16 cellular contexts compared by ENCODE assay signal in the genomic region with DNA sequence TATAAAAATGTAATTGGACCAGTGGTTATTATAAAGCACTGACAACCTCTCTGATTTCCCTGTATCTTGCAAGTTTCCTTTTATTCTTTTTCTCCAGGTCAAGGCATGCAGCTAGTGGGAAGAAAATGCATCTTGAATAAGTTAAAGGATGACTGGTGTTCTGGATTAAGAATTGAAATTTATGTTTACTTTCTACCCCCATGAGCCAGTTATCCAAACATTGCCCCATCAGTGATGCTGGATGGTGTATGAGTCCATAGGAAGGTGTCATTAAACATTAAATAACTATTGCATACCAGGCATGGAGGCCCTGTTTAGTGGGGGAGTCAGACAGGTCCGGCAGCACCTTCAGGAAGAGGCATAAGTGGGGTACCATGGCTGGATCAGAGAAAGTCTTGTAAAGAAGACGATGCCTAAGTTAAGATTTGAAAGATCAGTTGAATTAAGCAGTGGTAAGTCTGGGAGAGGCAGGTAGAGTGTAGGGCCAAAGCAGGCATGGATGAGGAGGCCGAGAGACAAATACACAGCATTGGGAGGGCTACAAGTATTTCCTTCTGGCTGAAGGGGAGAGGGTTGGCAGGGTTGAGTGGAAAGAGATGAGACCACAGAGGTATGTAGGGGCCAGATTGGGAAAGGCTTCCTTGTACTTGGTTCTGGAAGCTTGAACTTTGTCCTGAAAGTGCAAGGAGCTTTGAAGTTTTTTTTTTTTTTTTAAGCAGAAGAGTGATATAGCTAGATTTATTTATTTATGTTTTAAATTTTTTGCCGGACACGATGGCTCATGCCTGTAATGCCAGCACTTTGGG. TPM values are rescaled to one million over a fixed set of nuclear protein-coding genes. Genes with fewer than 3 reads are reported as not detected.
DNase-seq lines count a peak whose midpoint lies in the region; ATAC-seq and TF ChIP-seq lines count a peak whose summit lies in the region.
"Had no signal": no experiment of that assay in that cellular context is flagged by ENCODE, and none has a peak within 500 bp of the region (broad histone marks: within the 10 kb centered on the region; RNA-seq: fewer than 3 reads in every experiment).

No MANE protein-coding gene starts in this region.

- no peak overlapping the region for H3K9ac ChIP-seq in fibroblast of lung (ENCODE audit: insufficient read depth, low read length)

- H3K27me3 ChIP-seq in fibroblast of lung (ENCODE audit: control insufficient read depth, insufficient read depth, low read length) (no peaks in the 10 kb centered on the region), SJCRH30 (no peaks in the 10 kb centered on the region)
- H3K27me3 ChIP-seq: uterus had no signal

- no peak for ATAC-seq in activated CD4-positive, alpha-beta T cell treated with anti-CD3 and anti-CD28 coated beads for 36 hours
- ATAC-seq: left cardiac atrium had no signal

- H3K4me1 Mint-ChIP-seq in activated CD4-positive, alpha-beta T cell treated with anti-CD3 and anti-CD28 coated beads for 36 hours: peaks cover 80% of the 10 kb centered on the region
- H3K4me1 Mint-ChIP-seq in activated CD4-positive, alpha-beta memory T cell treated with anti-CD3 and anti-CD28 coated beads for 36 hours (ENCODE audit: low read depth): peaks cover 75% of the 10 kb centered on the region

- peaks cover 1% of the 10 kb centered on the region for H3K36me3 ChIP-seq in fibroblast of lung (ENCODE audit: control insufficient read depth, insufficient read depth, low read length)
- peaks cover 9% of the 10 kb centered on the region for H3K36me3 ChIP-seq in SJCRH30
- H3K36me3 ChIP-seq: uterus had no signal

- no peak overlapping the region for H2AFZ ChIP-seq in fibroblast of lung (ENCODE audit: low read length)

- POLR2A ChIA-PET in activated CD4-positive, alpha-beta T cell treated with anti-CD3 and anti-CD28 coated beads for 36 hours (lab: Charles Lee): interaction anchor here (0.6 kb wide), 1 partner anchor 9 kb away, joined by 3 read pairs; no protein-coding TSS in a partner anchor
- POLR2A ChIA-PET in activated CD4-positive, alpha-beta memory T cell treated with anti-CD3 and anti-CD28 coated beads for 36 hours (lab: Charles Lee): interaction anchor here (1.0 to 2.1 kb wide), 3 partner anchors 15 to 141 kb away, joined by 3 to 7 read pairs (median 3); no protein-coding TSS in a partner anchor

- H3K27ac ChIP-seq in fibroblast of lung (ENCODE audit: insufficient read depth, low read length) (peak overlapping the region; percentile 54), SJCRH30 (no peak overlapping the region)
- H3K27ac ChIP-seq: coronary artery, uterus had no signal

- H3K4me1 ChIP-seq in fibroblast of lung (ENCODE audit: control insufficient read depth, extremely low read depth, insufficient read depth, low read length) (peaks cover 33% of the 10 kb centered on the region), SJCRH30 (peaks cover 21% of the 10 kb centered on the region)

- CTCF ChIA-PET in activated CD4-positive, alpha-beta T cell treated with anti-CD3 and anti-CD28 coated beads for 36 hours (lab: Charles Lee): interaction anchor here (1.4 to 2.4 kb wide), 3 partner anchors 9 to 20 kb away, joined by 4 to 8 read pairs (median 5); a partner anchor contains a TSS
- CTCF ChIA-PET in activated CD4-positive, alpha-beta memory T cell treated with anti-CD3 and anti-CD28 coated beads for 36 hours (lab: Charles Lee): no interaction called here

- no peak for DNase-seq in activated CD4-positive, alpha-beta T cell treated with anti-CD3 and anti-CD28 coated beads for 36 hours
- no peak for DNase-seq in activated CD4-positive, alpha-beta T cell treated with anti-CD3 and anti-CD28 coated beads for 48 hours
- DNase-seq in activated CD4-positive, alpha-beta memory T cell treated with anti-CD3 and anti-CD28 coated beads for 36 hours: no peak
- DNase-seq in fibroblast of lung (ENCODE audit: low read depth in 2 of 2) (no peak), renal cortical epithelial cell (ENCODE audit: low read depth) (peak; percentile 64), NCI-H2107 treated with DMSO at 0.1 percent for 48 hours (lab: John Stamatoyannopoulos, UW; ENCODE audit: unreplicated experiment) (no peak), SJCRH30 (no peak), MV-4-11 (lab: John Stamatoyannopoulos, UW) (no peak)
- DNase-seq: activated B cell treated with CpG ODN at 0.5 μM for 24 hours, activated gamma-delta T cell treated with Interleukin-2 at 50 U/mL for 16 hours, DMS79 treated with DMSO at 0.1 percent for 48 hours, left cardiac atrium, NCI-H1417 treated with DMSO at 0.1 percent for 48 hours, NCI-H69, uterus had no signal

- H3K9me3 ChIP-seq in fibroblast of lung (ENCODE audit: control insufficient read depth, insufficient read depth, low read depth, low read length) (no peaks in the 10 kb centered on the region), SJCRH30 (replicated peaks) (no peaks in the 10 kb centered on the region)
- H3K9me3 ChIP-seq: uterus had no signal

- no peaks in the 10 kb centered on the region for H3K9me3 Mint-ChIP-seq in activated CD4-positive, alpha-beta T cell treated with anti-CD3 and anti-CD28 coated beads for 36 hours (ENCODE audit: low read depth)
- H3K9me3 Mint-ChIP-seq in activated CD4-positive, alpha-beta memory T cell treated with anti-CD3 and anti-CD28 coated beads for 36 hours: no peaks in the 10 kb centered on the region
- H3K9me3 Mint-ChIP-seq: activated B cell treated with CpG ODN at 0.5 μM for 24 hours had no signal

- H3K4me3 ChIP-seq in fibroblast of lung (replicated peaks in 1 of 4; ENCODE audit: control extremely low read depth in 1 of 4, insufficient read depth in 1 of 4, low read depth in 3 of 4, low read length in 4 of 4): no peak overlapping the region
- no peak overlapping the region for H3K4me3 ChIP-seq in SJCRH30
- H3K4me3 ChIP-seq: coronary artery, uterus had no signal

- peak overlapping the region; percentile 27 for H3K4me2 ChIP-seq in fibroblast of lung (ENCODE audit: extremely low read depth, insufficient read depth, low read length)

- no peaks in the 10 kb centered on the region for H3K27me3 Mint-ChIP-seq in activated CD4-positive, alpha-beta T cell treated with anti-CD3 and anti-CD28 coated beads for 36 hours
- H3K27me3 Mint-ChIP-seq in activated CD4-positive, alpha-beta memory T cell treated with anti-CD3 and anti-CD28 coated beads for 36 hours: no peaks in the 10 kb centered on the region
- H3K27me3 Mint-ChIP-seq: activated B cell treated with CpG ODN at 0.5 μM for 24 hours had no signal

- H3K4me3 Mint-ChIP-seq in activated CD4-positive, alpha-beta T cell treated with anti-CD3 and anti-CD28 coated beads for 36 hours: no peak overlapping the region
- H3K4me3 Mint-ChIP-seq in activated CD4-positive, alpha-beta memory T cell treated with anti-CD3 and anti-CD28 coated beads for 36 hours: peak overlapping the region; percentile 62

- H3K79me2 ChIP-seq in fibroblast of lung (ENCODE audit: control insufficient read depth, insufficient read depth, low read length): peaks cover 91% of the 10 kb centered on the region

- intact Hi-C loops in activated CD4-positive, alpha-beta T cell treated with anti-CD3 and anti-CD28 coated beads for 36 hours (cut with DNase I, micrococcal nuclease): no loop called here
- intact Hi-C loops in activated CD4-positive, alpha-beta memory T cell treated with anti-CD3 and anti-CD28 coated beads for 36 hours (cut with micrococcal nuclease): loop anchor here (1.0 kb wide), 2 partner anchors 15 to 19 kb away; no protein-coding TSS in a partner anchor

- peak overlapping the region; percentile 83 for H3K27ac Mint-ChIP-seq in activated CD4-positive, alpha-beta T cell treated with anti-CD3 and anti-CD28 coated beads for 36 hours
- peak overlapping the region; percentile 81 for H3K27ac Mint-ChIP-seq in activated CD4-positive, alpha-beta memory T cell treated with anti-CD3 and anti-CD28 coated beads for 36 hours

- TF ChIP-seq CTCF in fibroblast of lung (conservative IDR thresholded peaks at IDR 0.05 in 1 of 2, IDR thresholded peaks at IDR 0.05 in 1 of 2; ENCODE audit: low read depth in 1 of 2, low read length in 2 of 2): no peak

- peaks cover 33% of the 10 kb centered on the region for H3K36me3 Mint-ChIP-seq in activated CD4-positive, alpha-beta T cell treated with anti-CD3 and anti-CD28 coated beads for 36 hours (ENCODE audit: low read depth)
- peaks cover 30% of the 10 kb centered on the region for H3K36me3 Mint-ChIP-seq in activated CD4-positive, alpha-beta memory T cell treated with anti-CD3 and anti-CD28 coated beads for 36 hours

- no peaks in the 10 kb centered on the region for H4K20me1 ChIP-seq in fibroblast of lung (ENCODE audit: control insufficient read depth, extremely low read depth, insufficient read depth, low read length)

RNA-seq across cellular contexts. Expression of a gene that starts 5.7 kb away (rescaled TPM):
- total RNA-seq in activated CD4-positive, alpha-beta T cell treated with anti-CD3 and anti-CD28 coated beads for 36 hours: 100 to 1,000 TPM; 184 to 238 TPM
- 100 to 1,000 TPM; 185 to 191 TPM for total RNA-seq in activated CD4-positive, alpha-beta memory T cell treated with anti-CD3 and anti-CD28 coated beads for 36 hours
- total RNA-seq in fibroblast of lung (20.8 and 30.1 TPM in 2 replicates), renal cortical epithelial cell (22.7 and 42.3 TPM in 2 replicates)
- 95.1 and 151 TPM in 2 replicates for polyA plus RNA-seq in fibroblast of lung
- polyA plus RNA-seq in fibroblast of lung (2012): 110 and 146 TPM in 2 replicates
- polyA minus RNA-seq in fibroblast of lung (ENCODE audit: low replicate concordance): 156 and 193 TPM in 2 replicates
- 113 and 115 TPM in 2 replicates for total RNA-seq in SJCRH30 (2014; rRNA removed; shearing (Covaris generic))

RNA-seq across cellular contexts. Expression of a gene that starts 20.5 kb away (rescaled TPM):
- total RNA-seq in activated CD4-positive, alpha-beta T cell treated with anti-CD3 and anti-CD28 coated beads for 36 hours: 10 to 100 TPM; 14.3 to 18.1 TPM
- 10 to 100 TPM; 12.0 to 13.6 TPM for total RNA-seq in activated CD4-positive, alpha-beta memory T cell treated with anti-CD3 and anti-CD28 coated beads for 36 hours
- total RNA-seq in fibroblast of lung: 10.4 and 10.5 TPM in 2 replicates
- polyA plus RNA-seq in fibroblast of lung: 13.5 and 14.4 TPM in 2 replicates
- polyA plus RNA-seq in fibroblast of lung (2012): 10.0 and 11.2 TPM in 2 replicates
- polyA minus RNA-seq in fibroblast of lung (ENCODE audit: low replicate concordance): 16.0 and 22.3 TPM in 2 replicates
- 7.3 and 19.5 TPM in 2 replicates for total RNA-seq in renal cortical epithelial cell
- total RNA-seq in SJCRH30 (2014; rRNA removed; shearing (Covaris generic)): 21.3 and 26.5 TPM in 2 replicates
